25 cellular contexts compared by ENCODE assay signal in the genomic region with DNA sequence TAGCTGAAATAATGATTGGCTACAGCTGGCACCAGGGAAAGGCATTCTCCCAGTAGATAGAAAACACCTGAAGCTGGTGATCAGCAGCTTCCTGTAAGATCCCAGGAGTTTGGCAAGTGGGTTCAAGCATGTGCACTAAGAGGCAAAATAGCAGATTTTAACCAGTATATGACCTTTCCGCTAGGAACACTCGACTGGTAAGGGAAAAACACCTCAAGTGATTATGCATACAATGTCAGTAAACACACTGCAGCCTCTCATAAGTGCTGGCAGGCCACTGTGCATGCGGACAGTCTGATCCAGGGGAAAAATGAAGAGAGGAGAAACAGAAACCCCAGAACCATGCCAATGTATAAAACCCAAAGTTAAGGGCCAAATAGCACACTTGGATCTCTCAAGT. TPM values are rescaled to one million over a fixed set of nuclear protein-coding genes. Genes with fewer than 3 reads are reported as not detected.
"Had no signal": no experiment of that assay in that cellular context is flagged by ENCODE, and none has a peak within 500 bp of the region (broad histone marks: within the 10 kb centered on the region; RNA-seq: fewer than 3 reads in every experiment).

No MANE protein-coding gene starts in this region.

- H3K9me3 ChIP-seq: ovary, psoas muscle, spleen, testis, tibial artery, uterus had no signal

- H3K27ac ChIP-seq: dorsolateral prefrontal cortex, ovary, psoas muscle, skin epidermis, spleen, testis, tibial artery, uterus had no signal

- ATAC-seq: naive thymus-derived CD8-positive, alpha-beta T cell; psoas muscle; right cardiac atrium; stimulated activated memory B cell treated with anti-CD40 and anti-IgM and Interleukin-4, amounts not matched to agents 10 μg/mL and 1 μg/mL and 100 μg/mL, for 72 hours; stimulated activated naive CD8-positive, alpha-beta T cell treated with anti-CD3 and anti-CD28 coated beads, Interleukin-15, Interleukin-2, amounts not matched to agents 100 U/mL and 50 U/mL, for 24 hours had no signal

- H3K4me3 ChIP-seq: dorsolateral prefrontal cortex, ovary, psoas muscle, skin epidermis, spleen, testis, tibial artery, uterus had no signal

- DNase-seq: dorsolateral prefrontal cortex; effector CD4-positive, alpha-beta T cell; head of caudate nucleus; naive thymus-derived CD8-positive, alpha-beta T cell; nephron progenitor cell; occipital lobe; ovary; posterior cingulate gyrus; psoas muscle; right cardiac atrium; spleen; stimulated activated CD4-positive, alpha-beta T cell treated with anti-CD3 and anti-CD28 coated beads, Interleukin-4, amount 100 ng/mL, for 4 hours; stimulated activated naive CD8-positive, alpha-beta T cell treated with anti-CD3 and anti-CD28 coated beads, Interleukin-15, Interleukin-2, amounts not matched to agents 100 U/mL and 50 U/mL, for 24 hours; substantia nigra; testis; tibial artery; uterus had no signal

- FAIRE-seq: colon, frontal cortex, keratinocyte had no signal

- H3K36me3 ChIP-seq: ovary, spleen, tibial artery, uterus had no signal

- H3K4me1 ChIP-seq: psoas muscle, spleen, testis, tibial artery, uterus had no signal

- H3K27me3 Mint-ChIP-seq: type B pancreatic cell had no signal

- H3K4me1 Mint-ChIP-seq: naive thymus-derived CD8-positive, alpha-beta T cell; nephron progenitor cell; stimulated activated memory B cell treated with anti-CD40 and anti-IgM and Interleukin-4, amounts not matched to agents 10 μg/mL and 1 μg/mL and 100 μg/mL, for 72 hours had no signal

- H3K27me3 ChIP-seq: dorsolateral prefrontal cortex, ovary, spleen, testis, tibial artery, uterus had no signal

- H3K4me3 Mint-ChIP-seq: naive thymus-derived CD8-positive, alpha-beta T cell; nephron progenitor cell; stimulated activated memory B cell treated with anti-CD40 and anti-IgM and Interleukin-4, amounts not matched to agents 10 μg/mL and 1 μg/mL and 100 μg/mL, for 72 hours; type B pancreatic cell had no signal

- H3K27ac Mint-ChIP-seq: nephron progenitor cell; stimulated activated memory B cell treated with anti-CD40 and anti-IgM and Interleukin-4, amounts not matched to agents 10 μg/mL and 1 μg/mL and 100 μg/mL, for 72 hours; type B pancreatic cell had no signal

- H3K36me3 Mint-ChIP-seq: stimulated activated memory B cell treated with anti-CD40 and anti-IgM and Interleukin-4, amounts not matched to agents 10 μg/mL and 1 μg/mL and 100 μg/mL, for 72 hours; type B pancreatic cell had no signal

RNA-seq across cellular contexts. Expression of gene HLF, which starts 49.0 kb away (rescaled TPM):
- total RNA-seq: fibroblast of villous mesenchyme, glomerular endothelial cell had no signal
